Comparison of ENCODE assay signal across 10 cellular contexts in genomic region chr3:48464713-48465221, GRCh38. TPM values are rescaled to one million over a fixed set of nuclear protein-coding genes. Genes with fewer than 3 reads are reported as not detected.
A peak's percentile ranks its signal among the peaks of the same experiment; 100 is the strongest.
DNase-seq lines count a peak whose midpoint lies in the region; ATAC-seq and TF ChIP-seq lines count a peak whose summit lies in the region.
"Had no signal": no experiment of that assay in that cellular context is flagged by ENCODE, and none has a peak within 500 bp of the region (broad histone marks: within the 10 kb centered on the region; RNA-seq: fewer than 3 reads in every experiment).

No MANE protein-coding gene starts in this region.

- H3K9me3 Mint-ChIP-seq in effector memory CD8-positive, alpha-beta T cell = no peaks in the 10 kb centered on the region
- no peaks in the 10 kb centered on the region for H3K9me3 Mint-ChIP-seq in neural progenitor cell
- H3K9me3 Mint-ChIP-seq: activated naive CD8-positive, alpha-beta T cell treated with anti-CD3 and anti-CD28 coated beads, Interleukin-2, amount 10 ng/mL, durations not matched to agents 7 days and 5 days had no signal

- H4K20me1 ChIP-seq in neural progenitor cell (ENCODE audit: low read depth) = no peaks in the 10 kb centered on the region

- H2AFZ ChIP-seq in neural progenitor cell (replicated peaks) = no peak overlapping the region

- no peak overlapping the region for H3K9ac ChIP-seq in neural progenitor cell

- H3K4me3 Mint-ChIP-seq in effector memory CD8-positive, alpha-beta T cell = no peak overlapping the region
- no peak overlapping the region for H3K4me3 Mint-ChIP-seq in neural progenitor cell

- H3K79me2 ChIP-seq in neural progenitor cell (ENCODE audit: low read depth) = no peaks in the 10 kb centered on the region

- no peak for ATAC-seq in heart left ventricle
- ATAC-seq in left ventricle myocardium superior = no peak
- no peak for ATAC-seq in effector memory CD8-positive, alpha-beta T cell (replicated peaks)
- no peak for ATAC-seq in aorta (ENCODE audit: low FRiP score)
- ATAC-seq in GM21528 (IDR thresholded peaks at IDR 0.05; ENCODE audit: low FRiP score, unreplicated experiment) = no peak

- peak overlapping the region in 1 of 12 donors; percentile 66 for H3K4me3 ChIP-seq in heart left ventricle
- no peak overlapping the region for H3K4me3 ChIP-seq in neural progenitor cell
- no peak overlapping the region for H3K4me3 ChIP-seq in aorta (ENCODE audit: low read length in 2 of 2)

- H3K27ac ChIP-seq in heart left ventricle (peak overlapping the region; percentile 92 to 100 (median 99)), neural progenitor cell (peak overlapping the region; percentile 57), aorta (ENCODE audit: low read depth in 1 of 2, low read length in 2 of 2) (peak overlapping the region in 1 of 2 donors; percentile 82)

- H3K4me1 Mint-ChIP-seq in effector memory CD8-positive, alpha-beta T cell (ENCODE audit: low read depth in 2 of 2) = peaks cover 35 to 40% of the 10 kb centered on the region in 2 donors
- H3K4me1 Mint-ChIP-seq in neural progenitor cell = peaks cover 32% of the 10 kb centered on the region

- peak in 1 of 5 donors; percentile 48 for DNase-seq in heart left ventricle
- DNase-seq in left ventricle myocardium superior = no peak
- no peak for DNase-seq in effector memory CD8-positive, alpha-beta T cell
- DNase-seq in neural progenitor cell (ENCODE audit: low spot score) = no peak
- DNase-seq in aorta = peak; percentile 62 to 77
- no peak for DNase-seq in NCI-H146 (lab: John Stamatoyannopoulos, UW)
- DNase-seq in NCI-H1105 (lab: John Stamatoyannopoulos, UW) = no peak
- DNase-seq: stimulated activated CD4-positive, alpha-beta T cell treated with anti-CD3 and anti-CD28 coated beads, Interleukin-1b, Interleukin-23, amount 100 ng/mL, for 48 hours had no signal

- no peaks in the 10 kb centered on the region for H3K9me3 ChIP-seq in heart left ventricle
- no peaks in the 10 kb centered on the region for H3K9me3 ChIP-seq in neural progenitor cell (ENCODE audit: low read depth)
- no peaks in the 10 kb centered on the region for H3K9me3 ChIP-seq in aorta (ENCODE audit: control insufficient read depth, low read length)

- peaks cover 25% of the 10 kb centered on the region for H3F3A ChIP-seq in neural progenitor cell (ENCODE audit: low read depth)

- peaks cover 54% of the 10 kb centered on the region for H3K36me3 Mint-ChIP-seq in effector memory CD8-positive, alpha-beta T cell (ENCODE audit: insufficient read depth)
- H3K36me3 Mint-ChIP-seq in neural progenitor cell = peaks cover 14% of the 10 kb centered on the region

- no peaks in the 10 kb centered on the region for H3K27me3 ChIP-seq in heart left ventricle
- H3K27me3 ChIP-seq in neural progenitor cell = no peaks in the 10 kb centered on the region
- no peaks in the 10 kb centered on the region for H3K27me3 ChIP-seq in aorta (ENCODE audit: control insufficient read depth in 1 of 2, insufficient read depth in 2 of 2, low read length in 1 of 2)

- H3K36me3 ChIP-seq in heart left ventricle = peaks cover 0 to 58% (median 40%) of the 10 kb centered on the region in 9 donors
- H3K36me3 ChIP-seq in neural progenitor cell = no peaks in the 10 kb centered on the region
- peaks cover 0 to 6% of the 10 kb centered on the region in 2 donors for H3K36me3 ChIP-seq in aorta (ENCODE audit: control insufficient read depth in 1 of 2, insufficient read depth in 2 of 2, low read length in 1 of 2)

- TF ChIP-seq CTCF in heart left ventricle (IDR thresholded peaks at IDR 0.05) = no peak
- no peak for TF ChIP-seq CTCF in neural progenitor cell (IDR thresholded peaks at IDR 0.05)

- peak overlapping the region; percentile 98 to 99 for H3K27ac Mint-ChIP-seq in effector memory CD8-positive, alpha-beta T cell
- H3K27ac Mint-ChIP-seq in neural progenitor cell = peak overlapping the region; percentile 96

- H3K4me1 ChIP-seq in heart left ventricle (peaks cover 8 to 53% (median 45%) of the 10 kb centered on the region in 12 donors), neural progenitor cell (peaks cover 13% of the 10 kb centered on the region), aorta (ENCODE audit: control insufficient read depth in 1 of 2, insufficient read depth in 2 of 2, low read length in 2 of 2) (no peaks in the 10 kb centered on the region)

- TF ChIP-seq POLR2A in heart left ventricle (IDR thresholded peaks at IDR 0.05) = no peak

- H3K4me2 ChIP-seq in neural progenitor cell = no peak overlapping the region

- H3K27me3 Mint-ChIP-seq in effector memory CD8-positive, alpha-beta T cell = no peaks in the 10 kb centered on the region
- H3K27me3 Mint-ChIP-seq in neural progenitor cell (ENCODE audit: insufficient read depth, low read depth) = peaks cover 7% of the 10 kb centered on the region
- H3K27me3 Mint-ChIP-seq: activated naive CD8-positive, alpha-beta T cell treated with anti-CD3 and anti-CD28 coated beads, Interleukin-2, amount 10 ng/mL, durations not matched to agents 7 days and 5 days had no signal

- intact Hi-C loops in heart left ventricle (cut with DNase I) (loop anchor here (1.0 to 10.0 kb wide), 11 partner anchors 38 to 220 kb away; partner anchors contain the start of genes SHISA5 (in 8 of the 10), NCKIPSD (in 1 of the 10) and SLC26A6 (in 1 of the 10)), left ventricle myocardium superior (cut with micrococcal nuclease) (loop anchor here (5.0 kb wide), 1 partner anchor 83 kb away; no protein-coding TSS in a partner anchor), aorta (cut with DNase I) (loop anchor here (1.0 to 10.0 kb wide), 5 partner anchors 38 to 223 kb away; partner anchors contain the start of genes NCKIPSD (in 2 of the 2), SHISA5 (in 1 of the 2) and SLC26A6 (in 1 of the 2))

- WGBS in heart left ventricle, 4 donors = 91 to 94% (median 93%) methylated on average over 17 of the region's 17 CpGs
- 86 to 90% methylated on average over 17 of the region's 17 CpGs for WGBS in aorta, 2 donors

RNA-seq across cellular contexts. Expression of gene ATRIP, which starts 18.2 kb away (rescaled TPM):
- 1 to 10 TPM; 2.1 to 5.0 (median 3.6) TPM for total RNA-seq in heart left ventricle
- 1 to 10 TPM; 2.6 to 5.1 TPM for polyA plus RNA-seq in heart left ventricle
- 4.9 TPM for total RNA-seq in left ventricle myocardium superior
- 8.3 and 11.8 TPM in 2 replicates for total RNA-seq in neural progenitor cell (ENCODE audit: low replicate concordance)
- total RNA-seq in aorta = 1 to 10 TPM; 5.0 to 6.3 TPM
- 1 to 10 TPM; 4.0 to 7.5 TPM for polyA plus RNA-seq in aorta

RNA-seq across cellular contexts. Expression of gene TMA7, which starts 24.7 kb away (rescaled TPM):
- total RNA-seq in heart left ventricle (100 to 1,000 TPM; 177 to 284 (median 198) TPM), left ventricle myocardium superior (262 TPM), neural progenitor cell (ENCODE audit: low replicate concordance) (472 and 510 TPM in 2 replicates), aorta (100 to 1,000 TPM; 114 to 128 TPM)
- polyA plus RNA-seq in heart left ventricle (100 to 1,000 TPM; 289 to 733 TPM), aorta (100 to 1,000 TPM; 302 to 686 TPM)

RNA-seq across cellular contexts. Expression of gene CCDC51, which starts 24.8 kb away (rescaled TPM):
- total RNA-seq in heart left ventricle (10 to 100 TPM in 6 of 9 donors, 1 to 10 TPM in 3; 8.2 to 14.8 (median 11.6) TPM), left ventricle myocardium superior (13.3 TPM), neural progenitor cell (ENCODE audit: low replicate concordance) (13.9 and 22.0 TPM in 2 replicates), aorta (1 to 10 TPM; 6.4 to 6.7 TPM)
- polyA plus RNA-seq in heart left ventricle (10 to 100 TPM in 1 of 2 donors, 1 to 10 TPM in 1; 9.3 to 13.5 TPM), aorta (10 to 100 TPM in 1 of 2 donors, 1 to 10 TPM in 1; 9.5 to 12.7 TPM)

RNA-seq across cellular contexts. Expression of gene PLXNB1, which starts 34.9 kb away (rescaled TPM):
- total RNA-seq in heart left ventricle = 10 to 100 TPM; 28.0 to 71.8 (median 46.4) TPM
- 10 to 100 TPM; 31.8 to 64.6 TPM for polyA plus RNA-seq in heart left ventricle
- 50.8 TPM for total RNA-seq in left ventricle myocardium superior
- total RNA-seq in neural progenitor cell (ENCODE audit: low replicate concordance) = 53.6 and 142 TPM in 2 replicates
- 100 to 1,000 TPM in 1 of 2 donors, 10 to 100 TPM in 1; 69.9 to 115 TPM for total RNA-seq in aorta
- 100 to 1,000 TPM in 1 of 2 donors, 10 to 100 TPM in 1; 26.3 to 235 TPM for polyA plus RNA-seq in aorta

RNA-seq across cellular contexts. Expression of gene SHISA5, which starts 39.2 kb away (rescaled TPM):
- total RNA-seq in heart left ventricle (100 to 1,000 TPM in 2 of 9 donors, 10 to 100 TPM in 7; 38.6 to 124 (median 54.6) TPM), left ventricle myocardium superior (39.1 TPM), neural progenitor cell (ENCODE audit: low replicate concordance) (54.8 and 133 TPM in 2 replicates), aorta (100 to 1,000 TPM; 170 to 183 TPM)
- polyA plus RNA-seq in heart left ventricle (10 to 100 TPM; 25.8 to 68.5 TPM), aorta (100 to 1,000 TPM in 1 of 2 donors, 10 to 100 TPM in 1; 64.2 to 113 TPM)

Comparison
In these comparisons a context has a peak if more than half of its experiments do, and no peak if none do; other contexts are left out.
1. DNase-seq: peak in aorta (2 of 2); none in left ventricle myocardium superior (single experiment), effector memory CD8-positive, alpha-beta T cell (0 of 3), neural progenitor cell (single experiment), NCI-H146 (single experiment) and NCI-H1105 (single experiment).